Comparison of ENCODE assay signal across 1 cellular context in the genomic region with DNA sequence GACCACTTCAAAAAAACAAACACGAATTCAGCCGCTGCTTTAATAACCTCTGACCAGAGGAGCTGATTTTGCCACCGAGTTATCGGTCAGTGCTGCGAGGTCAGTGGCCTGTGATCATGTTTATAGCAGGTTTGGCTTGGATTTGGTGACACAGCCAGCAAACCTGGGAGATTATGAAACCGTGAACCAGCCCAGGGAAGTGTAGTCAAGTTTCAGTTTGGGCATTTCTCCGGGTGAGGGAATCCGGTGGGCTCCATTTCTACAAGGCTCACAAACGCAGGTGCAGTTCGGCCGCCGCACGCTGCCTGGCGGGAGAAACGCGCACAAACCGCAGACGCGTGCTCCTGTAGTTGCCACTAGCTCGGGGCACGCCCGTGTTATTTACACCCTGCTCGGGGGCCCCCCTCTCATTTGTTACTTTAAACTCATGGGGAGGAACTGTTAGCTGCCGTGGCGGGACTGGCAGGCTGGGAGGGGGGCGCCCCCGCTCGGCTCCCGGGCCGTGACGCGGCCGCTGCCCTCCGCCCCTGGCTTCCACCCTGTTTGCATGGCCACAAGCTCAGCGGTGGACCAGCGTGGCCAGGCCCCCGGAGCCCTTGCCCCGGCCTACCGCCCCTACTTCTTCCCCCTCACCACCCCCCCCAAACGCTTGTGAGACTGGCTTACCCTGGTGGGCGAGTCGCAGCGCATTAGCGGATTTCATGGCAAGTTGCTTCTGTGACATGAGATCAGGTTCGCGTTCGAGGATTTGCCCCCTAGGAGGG.
TF ChIP-seq lines count a peak whose summit lies in the region.

No MANE protein-coding gene starts in this region.

TF ChIP-seq in HepG2, 621 proteins besides CTCF, POLR2A, EP300 and RAD21 (continues in another document):
- TF ChIP-seq, protein P1, sequence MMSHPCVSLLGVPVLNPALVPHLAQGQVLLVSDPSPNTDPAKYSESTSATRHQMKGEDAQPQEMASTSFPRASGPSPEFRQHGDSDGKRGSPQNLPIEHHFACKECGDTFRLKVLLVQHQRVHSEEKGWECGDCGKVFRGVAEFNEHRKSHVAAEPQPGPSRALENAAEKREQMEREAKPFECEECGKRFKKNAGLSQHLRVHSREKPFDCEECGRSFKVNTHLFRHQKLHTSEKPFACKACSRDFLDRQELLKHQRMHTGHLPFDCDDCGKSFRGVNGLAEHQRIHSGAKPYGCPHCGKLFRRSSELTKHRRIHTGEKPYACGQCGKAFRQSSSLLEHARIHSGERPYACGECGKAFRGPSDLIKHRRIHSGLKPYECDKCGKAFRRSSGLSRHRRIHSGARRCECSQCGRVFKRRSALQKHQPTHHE (CRISPR knock-in tag; IDR thresholded peaks at IDR 0.05; ENCODE audit: borderline replicate concordance) = no peak
- TF ChIP-seq, protein P2, sequence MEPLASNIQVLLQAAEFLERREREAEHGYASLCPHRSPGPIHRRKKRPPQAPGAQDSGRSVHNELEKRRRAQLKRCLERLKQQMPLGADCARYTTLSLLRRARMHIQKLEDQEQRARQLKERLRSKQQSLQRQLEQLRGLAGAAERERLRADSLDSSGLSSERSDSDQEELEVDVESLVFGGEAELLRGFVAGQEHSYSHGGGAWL (CRISPR knock-in tag; IDR thresholded peaks at IDR 0.05) = no peak
- TF ChIP-seq CBFB (CRISPR knock-in tag; IDR thresholded peaks at IDR 0.05) (peak; percentile 68; the same call in 1 of the 2 replicates), PPARG (CRISPR knock-in tag; conservative IDR thresholded peaks at IDR 0.05) (no peak), THAP11 (CRISPR knock-in tag; IDR thresholded peaks at IDR 0.05) (0 out of 2 replicates have a peak, but pooled peaks have one; percentile 18), MYC (CRISPR knock-in tag; IDR thresholded peaks at IDR 0.05; ENCODE audit: borderline replicate concordance) (peak; percentile 40; the same call in 1 of the 2 replicates), SOX6 (IDR thresholded peaks at IDR 0.05) (no peak), SOX6 (CRISPR knock-in tag; IDR thresholded peaks at IDR 0.05) (peak; percentile 31; the same call in 1 of the 2 replicates), KDM5B (CRISPR knock-in tag; IDR thresholded peaks at IDR 0.05; ENCODE audit: borderline replicate concordance) (peak; percentile 70; the same call in 1 of the 2 replicates), ZFP90 (CRISPR knock-in tag; IDR thresholded peaks at IDR 0.05; ENCODE audit: borderline replicate concordance) (no peak), SALL1 (CRISPR knock-in tag; IDR thresholded peaks at IDR 0.05) (peak; percentile 27; the same call in 1 of the 2 replicates), ZKSCAN8 (CRISPR knock-in tag; IDR thresholded peaks at IDR 0.05; ENCODE audit: borderline replicate concordance) (no peak), GABPB1 (CRISPR knock-in tag; IDR thresholded peaks at IDR 0.05) (no peak), KLF11 (CRISPR knock-in tag; IDR thresholded peaks at IDR 0.05) (no peak), EZH2 (conservative IDR thresholded peaks at IDR 0.05; ENCODE audit: low read depth, low read length) (peak; percentile 71; the same call in 1 of the 2 replicates), ZNF431 (CRISPR knock-in tag; IDR thresholded peaks at IDR 0.05; ENCODE audit: borderline replicate concordance, low read depth) (no peak), HNRNPLL (IDR thresholded peaks at IDR 0.05; ENCODE audit: low read depth, low read length, poor library complexity, severe bottlenecking) (peak; percentile 32), ZNF441 (CRISPR knock-in tag; IDR thresholded peaks at IDR 0.05; ENCODE audit: borderline replicate concordance) (peak; percentile 58; the same call in 1 of the 2 replicates), NFKB2 (CRISPR knock-in tag; IDR thresholded peaks at IDR 0.05; ENCODE audit: borderline replicate concordance) (peak; percentile 39; the same call in 1 of the 2 replicates), KDM2A (CRISPR knock-in tag; IDR thresholded peaks at IDR 0.05; ENCODE audit: borderline replicate concordance, low read depth) (peak; percentile 22; the same call in 1 of the 2 replicates), TBX2 (CRISPR knock-in tag; IDR thresholded peaks at IDR 0.05; ENCODE audit: borderline replicate concordance) (peak; percentile 15; the same call in 1 of the 2 replicates), ZNF292 (CRISPR knock-in tag; IDR thresholded peaks at IDR 0.05; ENCODE audit: borderline replicate concordance, low read depth) (no peak), GATAD1 (CRISPR knock-in tag; IDR thresholded peaks at IDR 0.05) (no peak), ZNF30 (CRISPR knock-in tag; IDR thresholded peaks at IDR 0.05) (0 out of 2 replicates have a peak, but pooled peaks have one; percentile 25), ZNF724P (CRISPR knock-in tag; IDR thresholded peaks at IDR 0.05; ENCODE audit: borderline replicate concordance) (no peak), U2AF2 (IDR thresholded peaks at IDR 0.05; ENCODE audit: low read depth, low read length) (no peak), SP4 (CRISPR knock-in tag; IDR thresholded peaks at IDR 0.05) (0 out of 2 replicates have a peak, but pooled peaks have one; percentile 23), HOXA3 (CRISPR knock-in tag; IDR thresholded peaks at IDR 0.05) (peak; percentile 19; the same call in 1 of the 2 replicates), STAG1 (CRISPR knock-in tag; IDR thresholded peaks at IDR 0.05) (0 out of 2 replicates have a peak, but pooled peaks have one; percentile 3), ZNF234 (CRISPR knock-in tag; conservative IDR thresholded peaks at IDR 0.05) (no peak)
- TF ChIP-seq, protein P3, sequence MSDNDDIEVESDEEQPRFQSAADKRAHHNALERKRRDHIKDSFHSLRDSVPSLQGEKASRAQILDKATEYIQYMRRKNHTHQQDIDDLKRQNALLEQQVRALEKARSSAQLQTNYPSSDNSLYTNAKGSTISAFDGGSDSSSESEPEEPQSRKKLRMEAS (IDR thresholded peaks at IDR 0.05) = peak; percentile 74
- TF ChIP-seq, protein P4, sequence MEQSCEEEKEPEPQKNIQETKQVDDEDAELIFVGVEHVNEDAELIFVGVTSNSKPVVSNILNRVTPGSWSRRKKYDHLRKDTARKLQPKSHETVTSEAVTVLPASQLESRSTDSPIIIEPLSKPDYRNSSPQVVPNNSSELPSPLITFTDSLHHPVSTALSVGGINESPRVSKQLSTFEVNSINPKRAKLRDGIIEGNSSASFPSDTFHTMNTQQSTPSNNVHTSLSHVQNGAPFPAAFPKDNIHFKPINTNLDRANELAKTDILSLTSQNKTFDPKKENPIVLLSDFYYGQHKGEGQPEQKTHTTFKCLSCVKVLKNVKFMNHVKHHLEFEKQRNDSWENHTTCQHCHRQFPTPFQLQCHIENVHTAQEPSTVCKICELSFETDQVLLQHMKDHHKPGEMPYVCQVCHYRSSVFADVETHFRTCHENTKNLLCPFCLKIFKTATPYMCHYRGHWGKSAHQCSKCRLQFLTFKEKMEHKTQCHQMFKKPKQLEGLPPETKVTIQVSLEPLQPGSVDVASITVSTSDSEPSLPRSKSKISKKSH (CRISPR knock-in tag; IDR thresholded peaks at IDR 0.05; ENCODE audit: borderline replicate concordance) = 0 out of 2 replicates have a peak, but pooled peaks have one; percentile 55
- TF ChIP-seq, protein P5, sequence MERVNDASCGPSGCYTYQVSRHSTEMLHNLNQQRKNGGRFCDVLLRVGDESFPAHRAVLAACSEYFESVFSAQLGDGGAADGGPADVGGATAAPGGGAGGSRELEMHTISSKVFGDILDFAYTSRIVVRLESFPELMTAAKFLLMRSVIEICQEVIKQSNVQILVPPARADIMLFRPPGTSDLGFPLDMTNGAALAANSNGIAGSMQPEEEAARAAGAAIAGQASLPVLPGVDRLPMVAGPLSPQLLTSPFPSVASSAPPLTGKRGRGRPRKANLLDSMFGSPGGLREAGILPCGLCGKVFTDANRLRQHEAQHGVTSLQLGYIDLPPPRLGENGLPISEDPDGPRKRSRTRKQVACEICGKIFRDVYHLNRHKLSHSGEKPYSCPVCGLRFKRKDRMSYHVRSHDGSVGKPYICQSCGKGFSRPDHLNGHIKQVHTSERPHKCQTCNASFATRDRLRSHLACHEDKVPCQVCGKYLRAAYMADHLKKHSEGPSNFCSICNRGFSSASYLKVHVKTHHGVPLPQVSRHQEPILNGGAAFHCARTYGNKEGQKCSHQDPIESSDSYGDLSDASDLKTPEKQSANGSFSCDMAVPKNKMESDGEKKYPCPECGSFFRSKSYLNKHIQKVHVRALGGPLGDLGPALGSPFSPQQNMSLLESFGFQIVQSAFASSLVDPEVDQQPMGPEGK (CRISPR knock-in tag; IDR thresholded peaks at IDR 0.05) = 0 out of 2 replicates have a peak, but pooled peaks have one; percentile 36
- TF ChIP-seq, protein P6, sequence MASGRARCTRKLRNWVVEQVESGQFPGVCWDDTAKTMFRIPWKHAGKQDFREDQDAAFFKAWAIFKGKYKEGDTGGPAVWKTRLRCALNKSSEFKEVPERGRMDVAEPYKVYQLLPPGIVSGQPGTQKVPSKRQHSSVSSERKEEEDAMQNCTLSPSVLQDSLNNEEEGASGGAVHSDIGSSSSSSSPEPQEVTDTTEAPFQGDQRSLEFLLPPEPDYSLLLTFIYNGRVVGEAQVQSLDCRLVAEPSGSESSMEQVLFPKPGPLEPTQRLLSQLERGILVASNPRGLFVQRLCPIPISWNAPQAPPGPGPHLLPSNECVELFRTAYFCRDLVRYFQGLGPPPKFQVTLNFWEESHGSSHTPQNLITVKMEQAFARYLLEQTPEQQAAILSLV (CRISPR knock-in tag; IDR thresholded peaks at IDR 0.05; ENCODE audit: borderline replicate concordance) = 0 out of 2 replicates have a peak, but pooled peaks have one; percentile 55
- TF ChIP-seq, protein P7, sequence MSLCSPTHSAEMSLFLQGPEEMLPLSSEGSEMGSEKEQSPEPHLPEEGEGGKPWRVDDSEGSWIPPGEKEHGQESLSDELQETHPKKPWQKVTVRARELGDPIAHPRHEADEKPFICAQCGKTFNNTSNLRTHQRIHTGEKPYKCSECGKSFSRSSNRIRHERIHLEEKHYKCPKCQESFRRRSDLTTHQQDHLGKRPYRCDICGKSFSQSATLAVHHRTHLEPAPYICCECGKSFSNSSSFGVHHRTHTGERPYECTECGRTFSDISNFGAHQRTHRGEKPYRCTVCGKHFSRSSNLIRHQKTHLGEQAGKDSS (CRISPR knock-in tag; IDR thresholded peaks at IDR 0.05; ENCODE audit: borderline replicate concordance, low read depth) = no peak
- TF ChIP-seq, protein P8, sequence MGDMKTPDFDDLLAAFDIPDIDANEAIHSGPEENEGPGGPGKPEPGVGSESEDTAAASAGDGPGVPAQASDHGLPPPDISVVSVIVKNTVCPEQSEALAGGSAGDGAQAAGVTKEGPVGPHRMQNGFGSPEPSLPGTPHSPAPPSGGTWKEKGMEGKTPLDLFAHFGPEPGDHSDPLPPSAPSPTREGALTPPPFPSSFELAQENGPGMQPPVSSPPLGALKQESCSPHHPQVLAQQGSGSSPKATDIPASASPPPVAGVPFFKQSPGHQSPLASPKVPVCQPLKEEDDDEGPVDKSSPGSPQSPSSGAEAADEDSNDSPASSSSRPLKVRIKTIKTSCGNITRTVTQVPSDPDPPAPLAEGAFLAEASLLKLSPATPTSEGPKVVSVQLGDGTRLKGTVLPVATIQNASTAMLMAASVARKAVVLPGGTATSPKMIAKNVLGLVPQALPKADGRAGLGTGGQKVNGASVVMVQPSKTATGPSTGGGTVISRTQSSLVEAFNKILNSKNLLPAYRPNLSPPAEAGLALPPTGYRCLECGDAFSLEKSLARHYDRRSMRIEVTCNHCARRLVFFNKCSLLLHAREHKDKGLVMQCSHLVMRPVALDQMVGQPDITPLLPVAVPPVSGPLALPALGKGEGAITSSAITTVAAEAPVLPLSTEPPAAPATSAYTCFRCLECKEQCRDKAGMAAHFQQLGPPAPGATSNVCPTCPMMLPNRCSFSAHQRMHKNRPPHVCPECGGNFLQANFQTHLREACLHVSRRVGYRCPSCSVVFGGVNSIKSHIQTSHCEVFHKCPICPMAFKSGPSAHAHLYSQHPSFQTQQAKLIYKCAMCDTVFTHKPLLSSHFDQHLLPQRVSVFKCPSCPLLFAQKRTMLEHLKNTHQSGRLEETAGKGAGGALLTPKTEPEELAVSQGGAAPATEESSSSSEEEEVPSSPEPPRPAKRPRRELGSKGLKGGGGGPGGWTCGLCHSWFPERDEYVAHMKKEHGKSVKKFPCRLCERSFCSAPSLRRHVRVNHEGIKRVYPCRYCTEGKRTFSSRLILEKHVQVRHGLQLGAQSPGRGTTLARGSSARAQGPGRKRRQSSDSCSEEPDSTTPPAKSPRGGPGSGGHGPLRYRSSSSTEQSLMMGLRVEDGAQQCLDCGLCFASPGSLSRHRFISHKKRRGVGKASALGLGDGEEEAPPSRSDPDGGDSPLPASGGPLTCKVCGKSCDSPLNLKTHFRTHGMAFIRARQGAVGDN (CRISPR knock-in tag; IDR thresholded peaks at IDR 0.05) = peak; percentile 83
- TF ChIP-seq, protein P9, sequence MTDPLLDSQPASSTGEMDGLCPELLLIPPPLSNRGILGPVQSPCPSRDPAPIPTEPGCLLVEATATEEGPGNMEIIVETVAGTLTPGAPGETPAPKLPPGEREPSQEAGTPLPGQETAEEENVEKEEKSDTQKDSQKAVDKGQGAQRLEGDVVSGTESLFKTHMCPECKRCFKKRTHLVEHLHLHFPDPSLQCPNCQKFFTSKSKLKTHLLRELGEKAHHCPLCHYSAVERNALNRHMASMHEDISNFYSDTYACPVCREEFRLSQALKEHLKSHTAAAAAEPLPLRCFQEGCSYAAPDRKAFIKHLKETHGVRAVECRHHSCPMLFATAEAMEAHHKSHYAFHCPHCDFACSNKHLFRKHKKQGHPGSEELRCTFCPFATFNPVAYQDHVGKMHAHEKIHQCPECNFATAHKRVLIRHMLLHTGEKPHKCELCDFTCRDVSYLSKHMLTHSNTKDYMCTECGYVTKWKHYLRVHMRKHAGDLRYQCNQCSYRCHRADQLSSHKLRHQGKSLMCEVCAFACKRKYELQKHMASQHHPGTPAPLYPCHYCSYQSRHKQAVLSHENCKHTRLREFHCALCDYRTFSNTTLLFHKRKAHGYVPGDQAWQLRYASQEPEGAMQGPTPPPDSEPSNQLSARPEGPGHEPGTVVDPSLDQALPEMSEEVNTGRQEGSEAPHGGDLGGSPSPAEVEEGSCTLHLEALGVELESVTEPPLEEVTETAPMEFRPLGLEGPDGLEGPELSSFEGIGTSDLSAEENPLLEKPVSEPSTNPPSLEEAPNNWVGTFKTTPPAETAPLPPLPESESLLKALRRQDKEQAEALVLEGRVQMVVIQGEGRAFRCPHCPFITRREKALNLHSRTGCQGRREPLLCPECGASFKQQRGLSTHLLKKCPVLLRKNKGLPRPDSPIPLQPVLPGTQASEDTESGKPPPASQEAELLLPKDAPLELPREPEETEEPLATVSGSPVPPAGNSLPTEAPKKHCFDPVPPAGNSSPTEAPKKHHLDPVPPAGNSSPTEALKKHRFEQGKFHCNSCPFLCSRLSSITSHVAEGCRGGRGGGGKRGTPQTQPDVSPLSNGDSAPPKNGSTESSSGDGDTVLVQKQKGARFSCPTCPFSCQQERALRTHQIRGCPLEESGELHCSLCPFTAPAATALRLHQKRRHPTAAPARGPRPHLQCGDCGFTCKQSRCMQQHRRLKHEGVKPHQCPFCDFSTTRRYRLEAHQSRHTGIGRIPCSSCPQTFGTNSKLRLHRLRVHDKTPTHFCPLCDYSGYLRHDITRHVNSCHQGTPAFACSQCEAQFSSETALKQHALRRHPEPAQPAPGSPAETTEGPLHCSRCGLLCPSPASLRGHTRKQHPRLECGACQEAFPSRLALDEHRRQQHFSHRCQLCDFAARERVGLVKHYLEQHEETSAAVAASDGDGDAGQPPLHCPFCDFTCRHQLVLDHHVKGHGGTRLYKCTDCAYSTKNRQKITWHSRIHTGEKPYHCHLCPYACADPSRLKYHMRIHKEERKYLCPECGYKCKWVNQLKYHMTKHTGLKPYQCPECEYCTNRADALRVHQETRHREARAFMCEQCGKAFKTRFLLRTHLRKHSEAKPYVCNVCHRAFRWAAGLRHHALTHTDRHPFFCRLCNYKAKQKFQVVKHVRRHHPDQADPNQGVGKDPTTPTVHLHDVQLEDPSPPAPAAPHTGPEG (CRISPR knock-in tag; IDR thresholded peaks at IDR 0.05) = no peak
